In genomic region chr6:130020892-130021483, GRCh38 we compare ENCODE assay signal across 8 cellular contexts. TPM values are rescaled to one million over a fixed set of nuclear protein-coding genes. Genes with fewer than 3 reads are reported as not detected.
A peak's percentile ranks its signal among the peaks of the same experiment; 100 is the strongest.
DNase-seq lines count a peak whose midpoint lies in the region; ATAC-seq and TF ChIP-seq lines count a peak whose summit lies in the region.

No MANE protein-coding gene starts in this region.

- H3K4me2 ChIP-seq in PC-3 (ENCODE audit: low read length) = peak overlapping the region; percentile 84

- CTCF ChIA-PET in PC-3 (lab: Charles Lee) = interaction anchor here (0.5 to 1.0 kb wide), 6 partner anchors 30 to 670 kb away, joined by 3 to 4 read pairs (median 4); no protein-coding TSS in a partner anchor

- H3K27ac ChIP-seq in HUES48 (ENCODE audit: low read depth, low read length) = no peak overlapping the region
- H3K27ac ChIP-seq in PC-3 (ENCODE audit: low read length) = no peak overlapping the region

- no peaks in the 10 kb centered on the region for H3F3A ChIP-seq in PC-3 (ENCODE audit: low read length, unreplicated experiment)

- H3K4me3 Mint-ChIP-seq in naive B cell = peak overlapping the region; percentile 96 to 100 (median 99)
- H3K4me3 Mint-ChIP-seq in stimulated activated effector memory CD8-positive, alpha-beta T cell treated with anti-CD3 and anti-CD28 coated beads, Interleukin-12 subunit alpha, Interleukin-12 subunit beta, amount 100 ng/mL, for 72 hours = peak overlapping the region; percentile 94

- H3K9me3 ChIP-seq in HUES48 (ENCODE audit: control insufficient read depth, insufficient read depth, low read length) = no peaks in the 10 kb centered on the region
- H3K9me3 ChIP-seq in PC-3 (ENCODE audit: low read length) = no peaks in the 10 kb centered on the region

- no peaks in the 10 kb centered on the region for H4K20me1 ChIP-seq in PC-3 (ENCODE audit: low read length)

- peaks cover 12% of the 10 kb centered on the region for H3K27me3 ChIP-seq in HUES48 (ENCODE audit: control insufficient read depth, insufficient read depth, low read length)
- H3K27me3 ChIP-seq in PC-3 (ENCODE audit: low read length) = no peaks in the 10 kb centered on the region

- TF ChIP-seq CTCF in PC-3 (conservative IDR thresholded peaks at IDR 0.05; ENCODE audit: low read depth, low read length) = peak; percentile 77

- H3K4me3 ChIP-seq in HUES48 (ENCODE audit: low read depth, low read length) = peak overlapping the region; percentile 72
- H3K4me3 ChIP-seq in PC-3 (ENCODE audit: low read length) = peak overlapping the region; percentile 75

- DNase-seq in DMS 273 treated with DMSO at 0.1 percent for 48 hours (lab: John Stamatoyannopoulos, UW) (peak; percentile 39), PC-3 (peak; percentile 85), fibroblast of gingiva (ENCODE audit: low read depth) (peak; percentile 92), naive B cell (peak; percentile 83)
- DNase-seq in activated T-cell treated with anti-CD3 and anti-CD28 coated beads, Interleukin-2, amount 50 U/mL, for 48 hours = peak; percentile 82 to 84
- peak; percentile 70 to 87 for DNase-seq in stimulated activated effector memory CD8-positive, alpha-beta T cell treated with anti-CD3 and anti-CD28 coated beads, Interleukin-12 subunit alpha, Interleukin-12 subunit beta, amount 100 ng/mL, for 72 hours (ENCODE audit: low spot score in 2 of 2)

- no TSS peak for BruUV-seq in PC-3 (replicated peaks; lab: Mats Ljungman, UMichigan)

- POLR2A ChIA-PET in PC-3 (lab: Charles Lee; ENCODE audit: unreplicated experiment) = no interaction called here

- no peak overlapping the region for H3K9ac ChIP-seq in HUES48 (ENCODE audit: low read depth, low read length)
- H3K9ac ChIP-seq in PC-3 (ENCODE audit: low read length) = 0 out of 2 replicates have a peak overlapping the region, but pooled peaks have one; percentile 8

- peak; percentile 64 for ATAC-seq in GM21447 (IDR thresholded peaks at IDR 0.05; ENCODE audit: unreplicated experiment)
- ATAC-seq in PC-3 = peak; percentile 54
- ATAC-seq in naive B cell (ENCODE audit: low read depth in 2 of 2) = peak; percentile 52 to 53
- ATAC-seq in stimulated activated effector memory CD8-positive, alpha-beta T cell treated with anti-CD3 and anti-CD28 coated beads, Interleukin-12 subunit alpha, Interleukin-12 subunit beta, amount 100 ng/mL, for 72 hours = peak; percentile 77

- no peaks in the 10 kb centered on the region for H3K27me3 Mint-ChIP-seq in naive B cell

- H3K36me3 ChIP-seq in HUES48 (ENCODE audit: control insufficient read depth, insufficient read depth, low read length) = no peaks in the 10 kb centered on the region
- H3K36me3 ChIP-seq in PC-3 (ENCODE audit: low read depth, low read length) = no peaks in the 10 kb centered on the region

- H3K9me2 ChIP-seq in PC-3 (replicated peaks; ENCODE audit: low read length) = no peaks in the 10 kb centered on the region

- peaks cover 0 to 17% of the 10 kb centered on the region in 2 donors for H3K36me3 Mint-ChIP-seq in naive B cell
- H3K36me3 Mint-ChIP-seq in stimulated activated effector memory CD8-positive, alpha-beta T cell treated with anti-CD3 and anti-CD28 coated beads, Interleukin-12 subunit alpha, Interleukin-12 subunit beta, amount 100 ng/mL, for 72 hours = peaks cover 25% of the 10 kb centered on the region

- H3K79me2 ChIP-seq in PC-3 (ENCODE audit: low read length) = no peaks in the 10 kb centered on the region

- no peaks in the 10 kb centered on the region for H3K9me3 Mint-ChIP-seq in naive B cell
- no peaks in the 10 kb centered on the region for H3K9me3 Mint-ChIP-seq in stimulated activated effector memory CD8-positive, alpha-beta T cell treated with anti-CD3 and anti-CD28 coated beads, Interleukin-12 subunit alpha, Interleukin-12 subunit beta, amount 100 ng/mL, for 72 hours

- H3K27ac Mint-ChIP-seq in naive B cell = peak overlapping the region; percentile 92 to 98 (median 96)
- H3K27ac Mint-ChIP-seq in stimulated activated effector memory CD8-positive, alpha-beta T cell treated with anti-CD3 and anti-CD28 coated beads, Interleukin-12 subunit alpha, Interleukin-12 subunit beta, amount 100 ng/mL, for 72 hours = peak overlapping the region; percentile 92

- H2AFZ ChIP-seq in PC-3 (ENCODE audit: low read length) = peak overlapping the region; percentile 72

- intact Hi-C loops in PC-3 (cut with micrococcal nuclease) = loop anchor here (1.0 to 5.0 kb wide), 3 partner anchors 128 to 524 kb away; no protein-coding TSS in a partner anchor

- H3K4me1 Mint-ChIP-seq in naive B cell = peaks cover 22 to 30% (median 25%) of the 10 kb centered on the region in 3 donors
- H3K4me1 Mint-ChIP-seq in stimulated activated effector memory CD8-positive, alpha-beta T cell treated with anti-CD3 and anti-CD28 coated beads, Interleukin-12 subunit alpha, Interleukin-12 subunit beta, amount 100 ng/mL, for 72 hours = peaks cover 27% of the 10 kb centered on the region

- H3K4me1 ChIP-seq in HUES48 (ENCODE audit: control insufficient read depth, insufficient read depth, low read length) (peaks cover 9% of the 10 kb centered on the region; the same call in 1 of the 2 replicates), PC-3 (ENCODE audit: insufficient read depth, low read length) (no peaks in the 10 kb centered on the region; the same call in 1 of the 2 replicates)

RNA-seq across cellular contexts. Expression of gene L3MBTL3, which starts 2.6 kb away (rescaled TPM):
- total RNA-seq in PC-3 (2014; rRNA removed) = 3.0 and 3.1 TPM in 2 replicates
- 10 to 100 TPM; 11.0 to 21.8 (median 16.6) TPM for polyA plus RNA-seq in naive B cell (ENCODE audit: low read depth in 6 of 6)

Comparison
In these comparisons a context has a peak if more than half of its experiments do, and no peak if none do; other contexts are left out.
1. DNase-seq: peak in every context shown above with its lines; median percentile 92 in fibroblast of gingiva; 85 in PC-3; 83 in activated T-cell treated with anti-CD3 and anti-CD28 coated beads, Interleukin-2, amount 50 U/mL, for 48 hours; 83 in naive B cell; 78 in stimulated activated effector memory CD8-positive, alpha-beta T cell treated with anti-CD3 and anti-CD28 coated beads, Interleukin-12 subunit alpha, Interleukin-12 subunit beta, amount 100 ng/mL, for 72 hours; 39 in DMS 273 treated with DMSO at 0.1 percent for 48 hours.